In the genomic region with DNA sequence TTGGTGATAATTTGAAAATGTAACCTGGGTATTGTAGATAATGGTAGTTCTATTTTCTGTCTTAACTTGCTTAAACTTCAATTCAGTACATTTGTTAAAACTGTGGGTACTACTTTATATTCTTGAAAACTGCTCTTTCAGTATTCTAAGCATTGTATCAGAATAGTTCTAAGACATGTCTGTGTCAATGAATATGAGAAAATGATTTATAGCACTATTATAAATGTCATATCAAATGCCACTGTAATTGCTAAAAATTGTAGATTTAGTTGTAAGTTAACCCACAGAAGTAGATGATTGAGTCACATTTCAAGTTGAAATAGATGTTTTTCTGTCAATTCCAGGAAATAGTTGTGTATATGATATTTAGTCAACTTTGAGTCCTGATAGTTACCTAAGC, we compare ENCODE assay signal across 10 cellular contexts. TPM values are rescaled to one million over a fixed set of nuclear protein-coding genes. Genes with fewer than 3 reads are reported as not detected.
DNase-seq lines count a peak whose midpoint lies in the region; ATAC-seq and TF ChIP-seq lines count a peak whose summit lies in the region.
"Had no signal": no experiment of that assay in that cellular context is flagged by ENCODE, and none has a peak within 500 bp of the region (broad histone marks: within the 10 kb centered on the region; RNA-seq: fewer than 3 reads in every experiment).

No MANE protein-coding gene starts in this region.

- H2AK9ac ChIP-seq in IMR-90 (replicated peaks; ENCODE audit: low read depth, low read length, poor library complexity) = no peak overlapping the region

- no peaks in the 10 kb centered on the region for H3K27me3 Mint-ChIP-seq in CD4-positive, alpha-beta T cell
- H3K27me3 Mint-ChIP-seq in brain = peaks cover 16% of the 10 kb centered on the region
- no peaks in the 10 kb centered on the region for H3K27me3 Mint-ChIP-seq in naive thymus-derived CD4-positive, alpha-beta T cell

- POLR2A ChIA-PET in CD4-positive, alpha-beta T cell (lab: Charles Lee) = no interaction called here
- POLR2A ChIA-PET in IMR-90 (lab: Charles Lee; ENCODE audit: unreplicated experiment) = no interaction called here
- POLR2A ChIA-PET in naive thymus-derived CD4-positive, alpha-beta T cell (lab: Charles Lee) = no interaction called here

- BruUV-seq in IMR-90 (replicated peaks; lab: Mats Ljungman, UMichigan) = no TSS peak

- dilution Hi-C loops in IMR-90 (cut with HindIII; ENCODE audit: low sequenced_read_pairs, unreplicated experiment) = no loop called here

- H3K14ac ChIP-seq in IMR-90 (replicated peaks; ENCODE audit: low read depth, low read length) = no peak overlapping the region

- H4K5ac ChIP-seq in IMR-90 (ENCODE audit: low read depth, low read length) = no peak overlapping the region

- no peak overlapping the region for H2BK120ac ChIP-seq in IMR-90 (ENCODE audit: low read depth, low read length)

- no peak overlapping the region for H3K4ac ChIP-seq in IMR-90 (ENCODE audit: low read depth, low read length)

- no peak for ATAC-seq in CD4-positive, alpha-beta T cell (ENCODE audit: poor library complexity)
- ATAC-seq in IMR-90 (ENCODE audit: low read depth) (no peak), GM21723 (IDR thresholded peaks at IDR 0.05; ENCODE audit: unreplicated experiment) (no peak), HG03520 (IDR thresholded peaks at IDR 0.05; ENCODE audit: unreplicated experiment) (no peak)
- no peak for ATAC-seq in naive thymus-derived CD4-positive, alpha-beta T cell

- peak overlapping the region; percentile 94 for H3K4me3 Mint-ChIP-seq in CD4-positive, alpha-beta T cell
- H3K4me3 Mint-ChIP-seq in brain = peak overlapping the region; percentile 92 to 96 (median 95)
- H3K4me3 Mint-ChIP-seq in naive thymus-derived CD4-positive, alpha-beta T cell = peak overlapping the region; percentile 52 to 98 (median 94)

- peaks cover 14% of the 10 kb centered on the region; the same call in 1 of the 2 replicates for H4K20me1 ChIP-seq in IMR-90 (ENCODE audit: insufficient read depth, low read length)

- H3K23ac ChIP-seq in IMR-90 (ENCODE audit: low read depth, low read length) = no peak overlapping the region; the same call in 1 of the 2 replicates

- H3K4me1 ChIP-seq in IMR-90 (ENCODE audit: control insufficient read depth, insufficient read depth, low read length) = peaks cover 3% of the 10 kb centered on the region
- H3K4me1 ChIP-seq in naive thymus-derived CD4-positive, alpha-beta T cell (ENCODE audit: control insufficient read depth in 2 of 2, insufficient read depth in 2 of 2, low read length in 2 of 2) = peaks cover 11 to 13% of the 10 kb centered on the region in 2 donors

- H2BK20ac ChIP-seq in IMR-90 (ENCODE audit: low read depth, low read length) = no peak overlapping the region

- 0 out of 2 replicates have a peak overlapping the region, but pooled peaks have one; percentile 10 for H3K4me3 ChIP-seq in IMR-90 (ENCODE audit: insufficient read depth, low read depth, low read length)
- no peak overlapping the region for H3K4me3 ChIP-seq in naive thymus-derived CD4-positive, alpha-beta T cell (ENCODE audit: low read length)

- no peak overlapping the region for H3K56ac ChIP-seq in IMR-90 (ENCODE audit: extremely low read depth, insufficient read depth, low read length)

- no peaks in the 10 kb centered on the region for H3K27me3 ChIP-seq in CD4-positive, alpha-beta T cell (ENCODE audit: control insufficient read depth, insufficient read depth, low read length)
- H3K27me3 ChIP-seq in IMR-90 (ENCODE audit: control insufficient read depth, insufficient read depth, low read length) = no peaks in the 10 kb centered on the region
- H3K27me3 ChIP-seq in naive thymus-derived CD4-positive, alpha-beta T cell (ENCODE audit: control insufficient read depth in 2 of 2, insufficient read depth in 2 of 2, low read length in 2 of 2) = no peaks in the 10 kb centered on the region

- no peak for TF ChIP-seq POLR2A in IMR-90 (IDR thresholded peaks at IDR 0.05; ENCODE audit: low read depth, low read length)

- peaks cover 43% of the 10 kb centered on the region for H3K36me3 Mint-ChIP-seq in CD4-positive, alpha-beta T cell (ENCODE audit: low read depth)
- H3K36me3 Mint-ChIP-seq in brain = peaks cover 27% of the 10 kb centered on the region
- peaks cover 0 to 17% (median 4%) of the 10 kb centered on the region in 5 donors for H3K36me3 Mint-ChIP-seq in naive thymus-derived CD4-positive, alpha-beta T cell

- TF ChIP-seq RAD21 in IMR-90 (IDR thresholded peaks at IDR 0.05; ENCODE audit: low read length) = no peak

- no peaks in the 10 kb centered on the region for H3K9me3 ChIP-seq in CD4-positive, alpha-beta T cell (ENCODE audit: control insufficient read depth, low read length)
- H3K9me3 ChIP-seq in IMR-90 (ENCODE audit: control insufficient read depth, insufficient read depth, low read length) = no peaks in the 10 kb centered on the region
- no peaks in the 10 kb centered on the region for H3K9me3 ChIP-seq in naive thymus-derived CD4-positive, alpha-beta T cell (ENCODE audit: control insufficient read depth in 2 of 3, low read length in 3 of 3)

- intact Hi-C loops in CD4-positive, alpha-beta T cell (cut with DNase I, micrococcal nuclease) = loop anchor here in 1 of 2 experiments (5.0 kb wide), 2 partner anchors 804 to 1281 kb away; no protein-coding TSS in a partner anchor
- intact Hi-C loops in IMR-90 (cut with micrococcal nuclease) = no loop called here
- intact Hi-C loops in naive thymus-derived CD4-positive, alpha-beta T cell (cut with micrococcal nuclease) = loop anchor here (5.0 to 10.0 kb wide), 5 partner anchors 188 to 1958 kb away; partner anchors contain the start of genes DAAM1 (in 1 of the 2), DACT1 (in 1 of the 2), KIAA0586 (in 1 of the 2) and TIMM9 (in 1 of the 2)

- CTCF ChIA-PET in CD4-positive, alpha-beta T cell (lab: Charles Lee) = no interaction called here
- CTCF ChIA-PET in IMR-90 (lab: Yijun Ruan, JAX) = no interaction called here
- CTCF ChIA-PET in naive thymus-derived CD4-positive, alpha-beta T cell (lab: Charles Lee) = no interaction called here

- H3K27ac Mint-ChIP-seq in CD4-positive, alpha-beta T cell = peak overlapping the region; percentile 93
- peak overlapping the region in 3 of 5 experiments; percentile 69 to 96 (median 73) for H3K27ac Mint-ChIP-seq in brain
- H3K27ac Mint-ChIP-seq in naive thymus-derived CD4-positive, alpha-beta T cell = peak overlapping the region in 4 of 9 donors; percentile 25 to 38 (median 26)

- peaks cover 62% of the 10 kb centered on the region for H3K4me1 Mint-ChIP-seq in CD4-positive, alpha-beta T cell (ENCODE audit: low read depth)
- H3K4me1 Mint-ChIP-seq in brain = peaks cover 53% of the 10 kb centered on the region
- peaks cover 31 to 66% (median 43%) of the 10 kb centered on the region in 7 donors for H3K4me1 Mint-ChIP-seq in naive thymus-derived CD4-positive, alpha-beta T cell

- H3K79me1 ChIP-seq in IMR-90 (ENCODE audit: low read depth in 1 of 2, low read length in 2 of 2) = peaks cover 19 to 35% of the 10 kb centered on the region in 2 experiments

- no peak for DNase-seq in CD4-positive, alpha-beta T cell
- DNase-seq in IMR-90 (no peak), NCI-H2171 (lab: John Stamatoyannopoulos, UW) (no peak), NCI-H524 treated with DMSO at 0.1 percent for 48 hours (lab: John Stamatoyannopoulos, UW) (no peak)
- no peak for DNase-seq in naive thymus-derived CD4-positive, alpha-beta T cell
- DNase-seq: dermis blood vessel endothelial cell, NCI-H2081 had no signal

- no peak overlapping the region for H2BK15ac ChIP-seq in IMR-90 (ENCODE audit: low read depth, low read length)

- no peak overlapping the region for H4K8ac ChIP-seq in IMR-90 (ENCODE audit: low read depth in 2 of 2, low read length in 2 of 2)

- H3K9me1 ChIP-seq in IMR-90 (ENCODE audit: insufficient read depth, low read length) = 0 out of 2 replicates have a peak, but pooled peaks cover 5% of the 10 kb centered on the region

- no peak overlapping the region for H3K27ac ChIP-seq in CD4-positive, alpha-beta T cell (ENCODE audit: low read depth, low read length)
- no peak overlapping the region for H3K27ac ChIP-seq in IMR-90 (ENCODE audit: insufficient read depth, low read length)
- H3K27ac ChIP-seq in naive thymus-derived CD4-positive, alpha-beta T cell (ENCODE audit: low read depth, low read length) = no peak overlapping the region

- no peaks in the 10 kb centered on the region for H3K9me3 Mint-ChIP-seq in CD4-positive, alpha-beta T cell
- no peaks in the 10 kb centered on the region for H3K9me3 Mint-ChIP-seq in brain
- H3K9me3 Mint-ChIP-seq in naive thymus-derived CD4-positive, alpha-beta T cell = no peaks in the 10 kb centered on the region

- H3K18ac ChIP-seq in IMR-90 (ENCODE audit: low read depth, low read length) = no peak overlapping the region

- H4K91ac ChIP-seq in IMR-90 (ENCODE audit: insufficient read depth, low read depth, low read length) = no peak overlapping the region

- 0 out of 2 replicates have a peak, but pooled peaks cover 2% of the 10 kb centered on the region for H3K36me3 ChIP-seq in IMR-90 (ENCODE audit: control insufficient read depth, insufficient read depth, low read length)
- peaks cover 0 to 6% (median 0%) of the 10 kb centered on the region in 3 experiments for H3K36me3 ChIP-seq in naive thymus-derived CD4-positive, alpha-beta T cell (ENCODE audit: control insufficient read depth in 2 of 3, insufficient read depth in 3 of 3, low read length in 3 of 3)

- H3K9ac ChIP-seq in IMR-90 (ENCODE audit: low read depth, low read length) = no peak overlapping the region

- in situ Hi-C loops in IMR-90 (cut with MboI; ENCODE audit: low sequenced_read_pairs) = no loop called here

- peak overlapping the region; percentile 97 for H3K4me2 ChIP-seq in IMR-90 (ENCODE audit: low read depth, low read length)

- H2BK5ac ChIP-seq in IMR-90 (ENCODE audit: low read depth, low read length, poor library complexity, severe bottlenecking) = no peak overlapping the region

- no peak overlapping the region for H2AFZ ChIP-seq in IMR-90 (replicated peaks; ENCODE audit: low read length, poor library complexity)

- no peak overlapping the region for H2AK5ac ChIP-seq in IMR-90 (ENCODE audit: low read depth, low read length)

- TF ChIP-seq CTCF in CD4-positive, alpha-beta T cell (IDR thresholded peaks at IDR 0.05) = no peak
- TF ChIP-seq CTCF in IMR-90 (conservative IDR thresholded peaks at IDR 0.05; ENCODE audit: low read depth, low read length) (no peak), brain (conservative IDR thresholded peaks at IDR 0.05) (no peak)

TF ChIP-seq in IMR-90, 13 proteins besides CTCF, POLR2A, EP300 and RAD21 (continues in another document):
- TF ChIP-seq MXI1 (IDR thresholded peaks at IDR 0.05; ENCODE audit: borderline replicate concordance, low read depth, low read length) = no peak
- no peak for TF ChIP-seq RFX5 (IDR thresholded peaks at IDR 0.05; ENCODE audit: low read depth, low read length)

RNA-seq across cellular contexts. Expression of gene NAA30, which starts 2.4 kb away (rescaled TPM):
- 10 to 100 TPM; 25.8 to 27.7 TPM for total RNA-seq in CD4-positive, alpha-beta T cell
- total RNA-seq in IMR-90 (2012; rRNA removed) = 24.4 and 25.3 TPM in 2 replicates
- polyA plus RNA-seq in IMR-90 (2012; rRNA removed) (3.6 and 5.8 TPM in 2 replicates), brain (ENCODE audit: insufficient read depth, low read depth, low replicate concordance) (8.8 TPM)
- 1.2 TPM in 2 replicates for polyA plus RNA-seq in IMR-90 (2012; cell fraction: cytosol; rRNA removed)
- polyA plus RNA-seq in IMR-90 (2012; cell fraction: nucleus; rRNA removed; ENCODE audit: low replicate concordance) = 0.88 and 3.7 TPM in 2 replicates
- total RNA-seq in naive thymus-derived CD4-positive, alpha-beta T cell = 10 to 100 TPM; 14.6 to 19.6 (median 16.2) TPM
- 10 to 100 TPM in 1 of 2 donors, 1 to 10 TPM in 1; 7.3 to 11.8 TPM for polyA plus RNA-seq in naive thymus-derived CD4-positive, alpha-beta T cell
